ENCODE assay signal across 1 cellular context in the genomic region with DNA sequence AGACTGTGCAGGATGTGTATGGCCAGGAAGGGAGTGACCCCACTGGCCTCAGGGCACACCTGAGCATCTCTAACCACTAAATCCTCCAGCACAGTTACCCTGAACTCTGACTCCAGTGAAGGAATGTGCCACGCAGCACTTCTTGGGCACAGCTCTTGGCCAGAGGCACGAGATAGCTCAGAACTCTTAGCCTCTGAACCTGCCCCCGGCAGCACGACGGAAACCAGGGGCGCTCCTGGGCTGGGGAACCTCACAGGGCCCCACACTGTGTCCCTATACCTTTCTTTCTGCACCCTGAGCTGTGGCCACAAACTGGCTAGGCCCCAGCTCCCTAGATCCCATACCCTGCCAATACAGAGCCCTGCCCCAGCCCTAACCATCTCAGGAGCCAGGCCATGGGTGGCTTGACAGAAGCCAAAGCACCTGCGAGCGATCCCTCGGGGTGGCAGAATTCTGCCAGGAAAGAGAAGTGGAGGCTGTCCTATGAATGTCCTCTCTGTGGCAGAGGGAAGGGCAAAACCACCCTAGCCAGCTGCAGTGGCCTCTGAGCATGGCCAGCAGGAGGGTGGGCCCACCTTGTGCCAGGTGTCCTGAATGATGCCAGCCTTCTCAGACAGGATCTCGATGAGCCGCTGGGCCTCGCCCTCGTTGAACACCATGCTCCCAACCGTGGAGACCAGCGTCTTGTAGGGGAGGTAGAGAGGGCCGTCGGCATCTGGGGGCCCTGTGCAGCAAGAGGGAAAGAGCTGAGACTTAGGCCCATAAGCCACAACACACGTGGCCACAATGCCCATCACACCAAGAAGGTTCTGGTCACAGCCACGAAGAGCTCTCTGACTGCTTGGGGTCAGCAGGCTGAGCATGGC.
TF ChIP-seq lines count a peak whose summit lies in the region.

No MANE protein-coding gene starts in this region.

TF ChIP-seq in GM12878, 131 proteins besides CTCF, POLR2A, EP300 and RAD21:
- TF ChIP-seq, protein P1, sequence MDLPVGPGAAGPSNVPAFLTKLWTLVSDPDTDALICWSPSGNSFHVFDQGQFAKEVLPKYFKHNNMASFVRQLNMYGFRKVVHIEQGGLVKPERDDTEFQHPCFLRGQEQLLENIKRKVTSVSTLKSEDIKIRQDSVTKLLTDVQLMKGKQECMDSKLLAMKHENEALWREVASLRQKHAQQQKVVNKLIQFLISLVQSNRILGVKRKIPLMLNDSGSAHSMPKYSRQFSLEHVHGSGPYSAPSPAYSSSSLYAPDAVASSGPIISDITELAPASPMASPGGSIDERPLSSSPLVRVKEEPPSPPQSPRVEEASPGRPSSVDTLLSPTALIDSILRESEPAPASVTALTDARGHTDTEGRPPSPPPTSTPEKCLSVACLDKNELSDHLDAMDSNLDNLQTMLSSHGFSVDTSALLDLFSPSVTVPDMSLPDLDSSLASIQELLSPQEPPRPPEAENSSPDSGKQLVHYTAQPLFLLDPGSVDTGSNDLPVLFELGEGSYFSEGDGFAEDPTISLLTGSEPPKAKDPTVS (IDR thresholded peaks at IDR 0.05; ENCODE audit: low read depth, low read length): no peak
- TF ChIP-seq, protein P2, sequence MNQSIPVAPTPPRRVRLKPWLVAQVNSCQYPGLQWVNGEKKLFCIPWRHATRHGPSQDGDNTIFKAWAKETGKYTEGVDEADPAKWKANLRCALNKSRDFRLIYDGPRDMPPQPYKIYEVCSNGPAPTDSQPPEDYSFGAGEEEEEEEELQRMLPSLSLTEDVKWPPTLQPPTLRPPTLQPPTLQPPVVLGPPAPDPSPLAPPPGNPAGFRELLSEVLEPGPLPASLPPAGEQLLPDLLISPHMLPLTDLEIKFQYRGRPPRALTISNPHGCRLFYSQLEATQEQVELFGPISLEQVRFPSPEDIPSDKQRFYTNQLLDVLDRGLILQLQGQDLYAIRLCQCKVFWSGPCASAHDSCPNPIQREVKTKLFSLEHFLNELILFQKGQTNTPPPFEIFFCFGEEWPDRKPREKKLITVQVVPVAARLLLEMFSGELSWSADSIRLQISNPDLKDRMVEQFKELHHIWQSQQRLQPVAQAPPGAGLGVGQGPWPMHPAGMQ (IDR thresholded peaks at IDR 0.05; ENCODE audit: borderline replicate concordance): no peak
- TF ChIP-seq, protein P3, sequence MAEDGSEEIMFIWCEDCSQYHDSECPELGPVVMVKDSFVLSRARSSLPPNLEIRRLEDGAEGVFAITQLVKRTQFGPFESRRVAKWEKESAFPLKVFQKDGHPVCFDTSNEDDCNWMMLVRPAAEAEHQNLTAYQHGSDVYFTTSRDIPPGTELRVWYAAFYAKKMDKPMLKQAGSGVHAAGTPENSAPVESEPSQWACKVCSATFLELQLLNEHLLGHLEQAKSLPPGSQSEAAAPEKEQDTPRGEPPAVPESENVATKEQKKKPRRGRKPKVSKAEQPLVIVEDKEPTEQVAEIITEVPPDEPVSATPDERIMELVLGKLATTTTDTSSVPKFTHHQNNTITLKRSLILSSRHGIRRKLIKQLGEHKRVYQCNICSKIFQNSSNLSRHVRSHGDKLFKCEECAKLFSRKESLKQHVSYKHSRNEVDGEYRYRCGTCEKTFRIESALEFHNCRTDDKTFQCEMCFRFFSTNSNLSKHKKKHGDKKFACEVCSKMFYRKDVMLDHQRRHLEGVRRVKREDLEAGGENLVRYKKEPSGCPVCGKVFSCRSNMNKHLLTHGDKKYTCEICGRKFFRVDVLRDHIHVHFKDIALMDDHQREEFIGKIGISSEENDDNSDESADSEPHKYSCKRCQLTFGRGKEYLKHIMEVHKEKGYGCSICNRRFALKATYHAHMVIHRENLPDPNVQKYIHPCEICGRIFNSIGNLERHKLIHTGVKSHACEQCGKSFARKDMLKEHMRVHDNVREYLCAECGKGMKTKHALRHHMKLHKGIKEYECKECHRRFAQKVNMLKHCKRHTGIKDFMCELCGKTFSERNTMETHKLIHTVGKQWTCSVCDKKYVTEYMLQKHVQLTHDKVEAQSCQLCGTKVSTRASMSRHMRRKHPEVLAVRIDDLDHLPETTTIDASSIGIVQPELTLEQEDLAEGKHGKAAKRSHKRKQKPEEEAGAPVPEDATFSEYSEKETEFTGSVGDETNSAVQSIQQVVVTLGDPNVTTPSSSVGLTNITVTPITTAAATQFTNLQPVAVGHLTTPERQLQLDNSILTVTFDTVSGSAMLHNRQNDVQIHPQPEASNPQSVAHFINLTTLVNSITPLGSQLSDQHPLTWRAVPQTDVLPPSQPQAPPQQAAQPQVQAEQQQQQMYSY (CRISPR knock-in tag; IDR thresholded peaks at IDR 0.05): no peak
- TF ChIP-seq JUNB (IDR thresholded peaks at IDR 0.05) (no peak), JUND (IDR thresholded peaks at IDR 0.05; ENCODE audit: low read depth, low read length) (no peak), EGR1 (IDR thresholded peaks at IDR 0.05; ENCODE audit: borderline replicate concordance in 1 of 2, low read depth in 2 of 2, low read length in 2 of 2) (no peak), TARDBP (IDR thresholded peaks at IDR 0.05; ENCODE audit: borderline replicate concordance) (no peak), EZH2 (IDR thresholded peaks at IDR 0.05; ENCODE audit: borderline replicate concordance, control insufficient read depth, low read depth, low read length) (no peak), CBFB (IDR thresholded peaks at IDR 0.05; ENCODE audit: low read depth) (no peak), POLR2AphosphoS5 (IDR thresholded peaks at IDR 0.05; ENCODE audit: low read length) (no peak), FOXM1 (IDR thresholded peaks at IDR 0.05; ENCODE audit: low read depth, low read length) (no peak), YBX1 (IDR thresholded peaks at IDR 0.05) (no peak), LARP7 (IDR thresholded peaks at IDR 0.05) (no peak), CREB1 (IDR thresholded peaks at IDR 0.05; ENCODE audit: low read depth) (no peak)
- TF ChIP-seq, protein P4, sequence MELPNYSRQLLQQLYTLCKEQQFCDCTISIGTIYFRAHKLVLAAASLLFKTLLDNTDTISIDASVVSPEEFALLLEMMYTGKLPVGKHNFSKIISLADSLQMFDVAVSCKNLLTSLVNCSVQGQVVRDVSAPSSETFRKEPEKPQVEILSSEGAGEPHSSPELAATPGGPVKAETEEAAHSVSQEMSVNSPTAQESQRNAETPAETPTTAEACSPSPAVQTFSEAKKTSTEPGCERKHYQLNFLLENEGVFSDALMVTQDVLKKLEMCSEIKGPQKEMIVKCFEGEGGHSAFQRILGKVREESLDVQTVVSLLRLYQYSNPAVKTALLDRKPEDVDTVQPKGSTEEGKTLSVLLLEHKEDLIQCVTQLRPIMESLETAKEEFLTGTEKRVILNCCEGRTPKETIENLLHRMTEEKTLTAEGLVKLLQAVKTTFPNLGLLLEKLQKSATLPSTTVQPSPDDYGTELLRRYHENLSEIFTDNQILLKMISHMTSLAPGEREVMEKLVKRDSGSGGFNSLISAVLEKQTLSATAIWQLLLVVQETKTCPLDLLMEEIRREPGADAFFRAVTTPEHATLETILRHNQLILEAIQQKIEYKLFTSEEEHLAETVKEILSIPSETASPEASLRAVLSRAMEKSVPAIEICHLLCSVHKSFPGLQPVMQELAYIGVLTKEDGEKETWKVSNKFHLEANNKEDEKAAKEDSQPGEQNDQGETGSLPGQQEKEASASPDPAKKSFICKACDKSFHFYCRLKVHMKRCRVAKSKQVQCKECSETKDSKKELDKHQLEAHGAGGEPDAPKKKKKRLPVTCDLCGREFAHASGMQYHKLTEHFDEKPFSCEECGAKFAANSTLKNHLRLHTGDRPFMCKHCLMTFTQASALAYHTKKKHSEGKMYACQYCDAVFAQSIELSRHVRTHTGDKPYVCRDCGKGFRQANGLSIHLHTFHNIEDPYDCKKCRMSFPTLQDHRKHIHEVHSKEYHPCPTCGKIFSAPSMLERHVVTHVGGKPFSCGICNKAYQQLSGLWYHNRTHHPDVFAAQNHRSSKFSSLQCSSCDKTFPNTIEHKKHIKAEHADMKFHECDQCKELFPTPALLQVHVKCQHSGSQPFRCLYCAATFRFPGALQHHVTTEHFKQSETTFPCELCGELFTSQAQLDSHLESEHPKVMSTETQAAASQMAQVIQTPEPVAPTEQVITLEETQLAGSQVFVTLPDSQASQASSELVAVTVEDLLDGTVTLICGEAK (IDR thresholded peaks at IDR 0.05; ENCODE audit: borderline replicate concordance): no peak
TF ChIP-seq in GM12878: peak in this region for 0.
